In genomic region chr3:33826206-33826605, GRCh38 we compare ENCODE assay signal across 15 cellular contexts. TPM values are rescaled to one million over a fixed set of nuclear protein-coding genes. Genes with fewer than 3 reads are reported as not detected.
DNase-seq lines count a peak whose midpoint lies in the region; ATAC-seq, FAIRE-seq and TF ChIP-seq lines count a peak whose summit lies in the region.
"Had no signal": no experiment of that assay in that cellular context is flagged by ENCODE, and none has a peak within 500 bp of the region (broad histone marks: within the 10 kb centered on the region; RNA-seq: fewer than 3 reads in every experiment).

No MANE protein-coding gene starts in this region.

- no peaks in the 10 kb centered on the region for H3K4me1 ChIP-seq in pancreas
- H3K4me1 ChIP-seq: Caco-2 had no signal

- H3K9me3 ChIP-seq in pancreas: no peaks in the 10 kb centered on the region
- H3K9me3 ChIP-seq: Caco-2 had no signal

- WGBS in pancreas, 2 donors: 81 to 93% methylated on average over 1 of the region's 1 CpG

- H3K27me3 ChIP-seq in pancreas: no peaks in the 10 kb centered on the region

- TF ChIP-seq CTCF in pancreas (IDR thresholded peaks at IDR 0.05): no peak

- H3K36me3 ChIP-seq in pancreas: peaks cover 0 to 32% (median 3%) of the 10 kb centered on the region in 3 donors

- peak; percentile 37 for FAIRE-seq in pancreas (lab: Jason Lieb, UNC)

- H3K4me3 ChIP-seq in pancreas: no peak overlapping the region

- peak; percentile 40; the same call in 2 of the 3 replicates for ATAC-seq in SK-N-SH treated with all-trans-retinoic acid at 6 μM for 48 hours
- no peak for ATAC-seq in pancreas
- ATAC-seq in esophagus mucosa: no peak

- no peak overlapping the region for H3K27ac ChIP-seq in pancreas

- intact Hi-C loops in pancreas (cut with DNase I) (no loop called here), head of caudate nucleus (cut with DNase I) (no loop called here)

- DNase-seq in EH (ENCODE audit: low read depth) (peak; percentile 13), fibroblast of gingiva (ENCODE audit: low read depth) (peak; percentile 58), pancreas (no peak), NCI-H526 treated with DMSO at 0.1 percent for 48 hours (lab: John Stamatoyannopoulos, UW) (no peak), head of caudate nucleus (no peak)
- DNase-seq: Caco-2; CD4-positive, CD25-positive, alpha-beta regulatory T cell; DMS153; KG1; NCI-H1092; NCI-H146; NCI-H510A treated with DMSO at 0.1 percent for 48 hours; SHP77 treated with DMSO at 0.1 percent for 48 hours had no signal

TF ChIP-seq in SK-N-SH treated with all-trans-retinoic acid at 6 μM for 48 hours, 23 proteins besides CTCF, POLR2A, EP300 and RAD21:
- 0 out of 2 replicates have a peak, but pooled peaks have one; percentile 21 for TF ChIP-seq ISL1 (CRISPR knock-in tag; IDR thresholded peaks at IDR 0.05)
- TF ChIP-seq TSHZ2 (CRISPR knock-in tag; IDR thresholded peaks at IDR 0.05): peak; percentile 77
- TF ChIP-seq TCF4 (CRISPR knock-in tag; IDR thresholded peaks at IDR 0.05; ENCODE audit: borderline replicate concordance): peak; percentile 79
- peak; percentile 62; the same call in 1 of the 2 replicates for TF ChIP-seq CREB5 (CRISPR knock-in tag; IDR thresholded peaks at IDR 0.05; ENCODE audit: low read depth)
- TF ChIP-seq ZNF70 (CRISPR knock-in tag; IDR thresholded peaks at IDR 0.05): no peak
- TF ChIP-seq ZFP3 (CRISPR knock-in tag; IDR thresholded peaks at IDR 0.05): peak; percentile 43; the same call in 1 of the 2 replicates

RNA-seq across cellular contexts. Expression of gene PDCD6IP, which starts 27.8 kb away (rescaled TPM):
- total RNA-seq in pancreas (100 to 1,000 TPM in 1 of 6 donors, 10 to 100 TPM in 5; 68.0 to 130 (median 83.4) TPM), esophagus mucosa (251 TPM)
- polyA plus RNA-seq in pancreas: 10 to 100 TPM; 15.1 to 27.6 TPM

Comparison
In these comparisons a context has a peak if more than half of its experiments do, and no peak if none do; other contexts are left out.
1. DNase-seq: peak in EH (single experiment) and fibroblast of gingiva (single experiment); none in pancreas (0 of 6), NCI-H526 treated with DMSO at 0.1 percent for 48 hours (single experiment) and head of caudate nucleus (0 of 42).